Comparison of ENCODE assay signal across 33 cellular contexts in the genomic region with DNA sequence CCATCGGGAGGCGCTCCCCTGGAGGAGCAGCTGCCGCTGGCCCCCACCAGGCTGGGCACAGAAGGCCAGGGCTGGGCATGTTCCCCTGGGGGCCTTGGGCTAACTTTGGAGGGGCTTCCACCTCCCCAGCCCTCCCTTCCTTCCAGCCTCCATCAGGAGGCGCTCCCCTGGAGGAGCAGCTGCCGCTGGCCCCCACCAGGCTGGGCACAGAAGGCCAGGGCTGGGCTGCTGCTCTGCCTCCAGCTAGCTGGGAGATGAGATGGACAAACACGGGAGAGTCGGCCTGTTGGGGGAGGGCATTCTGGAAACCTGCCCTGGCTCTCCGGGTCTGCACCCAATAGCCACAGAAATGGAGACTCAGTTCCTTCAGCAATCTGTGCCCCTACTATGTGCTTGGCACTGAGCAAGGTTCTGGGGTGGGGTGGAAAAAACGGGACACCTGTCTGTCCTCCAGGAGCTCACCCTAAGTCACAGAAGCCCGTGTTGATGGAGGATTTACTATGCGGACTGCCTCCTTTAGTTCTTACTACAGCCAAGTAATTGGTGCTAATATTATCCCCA. TPM values are rescaled to one million over a fixed set of nuclear protein-coding genes. Genes with fewer than 3 reads are reported as not detected.
DNase-seq lines count a peak whose midpoint lies in the region; ATAC-seq, FAIRE-seq and TF ChIP-seq lines count a peak whose summit lies in the region.
"Had no signal": no experiment of that assay in that cellular context is flagged by ENCODE, and none has a peak within 500 bp of the region (broad histone marks: within the 10 kb centered on the region; RNA-seq: fewer than 3 reads in every experiment).

No MANE protein-coding gene starts in this region.

- H3K4me3 Mint-ChIP-seq in IgD-negative memory B cell (peak overlapping the region in 1 of 4 donors; percentile 35), endodermal cell (no peak overlapping the region)
- H3K4me3 Mint-ChIP-seq in natural killer cell treated with Interleukin-12 subunit alpha and Interleukin-12 subunit beta and Interleukin-15 and Interleukin-18, amount 100 ng/mL, for 72 hours: no peak overlapping the region
- no peak overlapping the region for H3K4me3 Mint-ChIP-seq in activated naive CD8-positive, alpha-beta T cell treated with anti-CD3 and anti-CD28 coated beads, Interleukin-2, amount 50 U/mL, for 24 hours
- H3K4me3 Mint-ChIP-seq: activated CD4-positive, alpha-beta memory T cell treated with anti-CD3 and anti-CD28 coated beads, Interleukin-2, amount 10 ng/mL, durations not matched to agents 7 days and 5 days; activated T-helper 17 cell treated with anti-CD3 and anti-CD28 coated beads, Interleukin-2, amount 50 U/mL, for 72 hours had no signal

- intact Hi-C loops in left colon (cut with DNase I, micrococcal nuclease): no loop called here

- POLR2A ChIA-PET in A549 (lab: Yijun Ruan, JAX): no interaction called here

- H3K36me3 ChIP-seq in endodermal cell (ENCODE audit: control insufficient read depth, insufficient read depth, low read length) (no peaks in the 10 kb centered on the region), osteoblast (ENCODE audit: insufficient read depth, low read length) (no peaks in the 10 kb centered on the region)
- H3K36me3 ChIP-seq: brain microvascular endothelial cell, left lung had no signal

- peak overlapping the region in 2 of 3 donors; percentile 3 to 16 for H3K27ac Mint-ChIP-seq in IgD-negative memory B cell
- no peak overlapping the region for H3K27ac Mint-ChIP-seq in endodermal cell
- no peak overlapping the region for H3K27ac Mint-ChIP-seq in natural killer cell treated with Interleukin-12 subunit alpha and Interleukin-12 subunit beta and Interleukin-15 and Interleukin-18, amount 100 ng/mL, for 72 hours
- H3K27ac Mint-ChIP-seq in activated naive CD8-positive, alpha-beta T cell treated with anti-CD3 and anti-CD28 coated beads, Interleukin-2, amount 50 U/mL, for 24 hours: no peak overlapping the region
- H3K27ac Mint-ChIP-seq: activated CD4-positive, alpha-beta memory T cell treated with anti-CD3 and anti-CD28 coated beads, Interleukin-2, amount 10 ng/mL, durations not matched to agents 7 days and 5 days; activated T-helper 17 cell treated with anti-CD3 and anti-CD28 coated beads, Interleukin-2, amount 50 U/mL, for 72 hours had no signal

- TF ChIP-seq POLR2A in A549 (IDR thresholded peaks at IDR 0.05; ENCODE audit: low read length): no peak

- peaks cover 3% of the 10 kb centered on the region for H3K27me3 Mint-ChIP-seq in IgD-negative memory B cell
- H3K27me3 Mint-ChIP-seq in endodermal cell (ENCODE audit: insufficient read depth): no peaks in the 10 kb centered on the region
- H3K27me3 Mint-ChIP-seq in natural killer cell treated with Interleukin-12 subunit alpha and Interleukin-12 subunit beta and Interleukin-15 and Interleukin-18, amount 100 ng/mL, for 72 hours: no peaks in the 10 kb centered on the region
- H3K27me3 Mint-ChIP-seq in activated naive CD8-positive, alpha-beta T cell treated with anti-CD3 and anti-CD28 coated beads, Interleukin-2, amount 50 U/mL, for 24 hours: peaks cover 4% of the 10 kb centered on the region

- H3K36me3 Mint-ChIP-seq in IgD-negative memory B cell: no peaks in the 10 kb centered on the region
- H3K36me3 Mint-ChIP-seq in endodermal cell (ENCODE audit: low read depth): no peaks in the 10 kb centered on the region
- no peaks in the 10 kb centered on the region for H3K36me3 Mint-ChIP-seq in natural killer cell treated with Interleukin-12 subunit alpha and Interleukin-12 subunit beta and Interleukin-15 and Interleukin-18, amount 100 ng/mL, for 72 hours
- H3K36me3 Mint-ChIP-seq in activated naive CD8-positive, alpha-beta T cell treated with anti-CD3 and anti-CD28 coated beads, Interleukin-2, amount 50 U/mL, for 24 hours (ENCODE audit: low read depth): no peaks in the 10 kb centered on the region

- H3K4me3 ChIP-seq in A549 (no peak overlapping the region), endodermal cell (ENCODE audit: low read length) (no peak overlapping the region), osteoblast (ENCODE audit: insufficient read depth, low read length) (no peak overlapping the region)
- H3K4me3 ChIP-seq: left lung, smooth muscle cell, testis had no signal

- ATAC-seq in A549 (peak in 1 of 2 experiments; percentile 7; a peak in 1 of 6 replicates), left colon (no peak)
- no peak for ATAC-seq in natural killer cell treated with Interleukin-12 subunit alpha and Interleukin-12 subunit beta and Interleukin-15 and Interleukin-18, amount 100 ng/mL, for 72 hours
- ATAC-seq in activated naive CD8-positive, alpha-beta T cell treated with anti-CD3 and anti-CD28 coated beads, Interleukin-2, amount 50 U/mL, for 24 hours: no peak
- ATAC-seq: activated T-helper 17 cell treated with anti-CD3 and anti-CD28 coated beads, Interleukin-2, amount 50 U/mL, for 72 hours; left lung; Right ventricle myocardium inferior; stimulated activated naive CD8-positive, alpha-beta T cell treated with anti-CD3 and anti-CD28 coated beads, Interleukin-15, Interleukin-2, amounts not matched to agents 100 U/mL and 50 U/mL, for 24 hours had no signal

- DNase-seq in A549 (ENCODE audit: low read depth in 1 of 2, low spot score in 1 of 2): no peak
- peak; percentile 68 for DNase-seq in endodermal cell
- peak; percentile 58 for DNase-seq in osteoblast (ENCODE audit: insufficient read length, low spot score, missing footprints)
- no peak for DNase-seq in natural killer cell treated with Interleukin-12 subunit alpha and Interleukin-12 subunit beta and Interleukin-15 and Interleukin-18, amount 100 ng/mL, for 72 hours (ENCODE audit: low spot score)
- no peak for DNase-seq in left colon
- no peak for DNase-seq in activated CD4-positive, alpha-beta T cell treated with anti-CD3 and anti-CD28 coated beads for 48 hours
- no peak for DNase-seq in activated naive CD8-positive, alpha-beta T cell treated with anti-CD3 and anti-CD28 coated beads, Interleukin-2, amount 50 U/mL, for 24 hours
- DNase-seq: activated CD4-positive, alpha-beta memory T cell treated with anti-CD3 and anti-CD28 coated beads, Interleukin-2, amount 10 ng/mL, durations not matched to agents 7 days and 5 days; activated CD4-positive, alpha-beta T cell treated with anti-CD3 and anti-CD28 coated beads for 1 hour; activated CD8-positive, alpha-beta memory T cell treated with anti-CD3 and anti-CD28 coated beads, Interleukin-2, amount 50 U/mL, for 4 hours; activated naive CD4-positive, alpha-beta T cell treated with anti-CD3 and anti-CD28 coated beads, Interleukin-2, amount 50 U/mL, for 16 hours; amygdala; brain microvascular endothelial cell; effector CD8-positive, alpha-beta T cell; head of caudate nucleus; Kasumi-1; mesendoderm; NCI-H1436 treated with DMSO at 0.1 percent for 48 hours; NCI-H2081 treated with DMSO at 0.1 percent for 48 hours; NCI-H226; NCI-H526 treated with DMSO at 0.1 percent for 48 hours; stimulated activated CD4-positive, alpha-beta T cell treated with anti-CD3 and anti-CD28 coated beads, Interleukin-1b, Interleukin-23, amount 100 ng/mL, for 48 hours; stimulated activated naive CD8-positive, alpha-beta T cell treated with anti-CD3 and anti-CD28 coated beads, Interleukin-15, Interleukin-2, amounts not matched to agents 100 U/mL and 50 U/mL, for 24 hours; T-helper 2 cell; testis had no signal

- TF ChIP-seq CTCF in A549 (IDR thresholded peaks at IDR 0.05): no peak
- peak; percentile 43 for TF ChIP-seq CTCF in endodermal cell (conservative IDR thresholded peaks at IDR 0.05)
- TF ChIP-seq CTCF in osteoblast (IDR thresholded peaks at IDR 0.05; ENCODE audit: extremely low read depth, low read depth, low read length): no peak

- FAIRE-seq in A549 (lab: Jason Lieb, UNC): no peak
- FAIRE-seq: GM12891, islet of Langerhans, urothelium cell line had no signal

- no peaks in the 10 kb centered on the region for H3K27me3 ChIP-seq in endodermal cell (ENCODE audit: control insufficient read depth, insufficient read depth, low read length, poor library complexity, severe bottlenecking)
- peaks cover 3% of the 10 kb centered on the region for H3K27me3 ChIP-seq in osteoblast (ENCODE audit: insufficient read depth, low read length)
- H3K27me3 ChIP-seq: brain microvascular endothelial cell, testis had no signal

- H3K9me3 Mint-ChIP-seq in IgD-negative memory B cell: no peaks in the 10 kb centered on the region
- no peaks in the 10 kb centered on the region for H3K9me3 Mint-ChIP-seq in endodermal cell
- no peaks in the 10 kb centered on the region for H3K9me3 Mint-ChIP-seq in natural killer cell treated with Interleukin-12 subunit alpha and Interleukin-12 subunit beta and Interleukin-15 and Interleukin-18, amount 100 ng/mL, for 72 hours
- no peaks in the 10 kb centered on the region for H3K9me3 Mint-ChIP-seq in activated naive CD8-positive, alpha-beta T cell treated with anti-CD3 and anti-CD28 coated beads, Interleukin-2, amount 50 U/mL, for 24 hours
- H3K9me3 Mint-ChIP-seq: activated CD4-positive, alpha-beta memory T cell treated with anti-CD3 and anti-CD28 coated beads, Interleukin-2, amount 10 ng/mL, durations not matched to agents 7 days and 5 days; activated T-helper 17 cell treated with anti-CD3 and anti-CD28 coated beads, Interleukin-2, amount 50 U/mL, for 72 hours had no signal

- H3K4me2 ChIP-seq in A549: no peak overlapping the region
- no peak overlapping the region for H3K4me2 ChIP-seq in osteoblast (ENCODE audit: insufficient read depth, low read length)
- H3K4me2 ChIP-seq: smooth muscle cell had no signal

- H3K9ac ChIP-seq in endodermal cell (ENCODE audit: extremely low read depth, low read length, poor library complexity, severe bottlenecking): no peak overlapping the region

- H3K9me3 ChIP-seq in A549 (no peaks in the 10 kb centered on the region), endodermal cell (ENCODE audit: control insufficient read depth, low read length) (no peaks in the 10 kb centered on the region), osteoblast (ENCODE audit: low read depth, low read length) (no peaks in the 10 kb centered on the region)
- H3K9me3 ChIP-seq: left lung, testis had no signal

- 76% methylated on average over 8 of the region's 11 CpGs for WGBS in A549 (ENCODE audit: missing lambda C conversion rate)
- WGBS in endodermal cell (ENCODE audit: insufficient coverage in 1 of 2, insufficient read length in 1 of 2), 2 experiments: 86 to 88% methylated on average over 3 to 11 of the region's 11 CpGs

- H3K4me1 Mint-ChIP-seq in IgD-negative memory B cell (peaks cover 5 to 21% (median 16%) of the 10 kb centered on the region in 3 donors), endodermal cell (peaks cover 5% of the 10 kb centered on the region)
- H3K4me1 Mint-ChIP-seq in natural killer cell treated with Interleukin-12 subunit alpha and Interleukin-12 subunit beta and Interleukin-15 and Interleukin-18, amount 100 ng/mL, for 72 hours (ENCODE audit: low read depth in 2 of 2): peaks cover 0 to 2% of the 10 kb centered on the region in 2 donors
- H3K4me1 Mint-ChIP-seq in activated naive CD8-positive, alpha-beta T cell treated with anti-CD3 and anti-CD28 coated beads, Interleukin-2, amount 50 U/mL, for 24 hours: peaks cover 5% of the 10 kb centered on the region
- H3K4me1 Mint-ChIP-seq: activated T-helper 17 cell treated with anti-CD3 and anti-CD28 coated beads, Interleukin-2, amount 50 U/mL, for 72 hours had no signal

- no peak overlapping the region for H2AFZ ChIP-seq in osteoblast (ENCODE audit: low read length)

- no peaks in the 10 kb centered on the region for H4K20me1 ChIP-seq in osteoblast (ENCODE audit: insufficient read depth, low read length)

- H3K4me1 ChIP-seq in A549 (peaks cover 13% of the 10 kb centered on the region), endodermal cell (ENCODE audit: control insufficient read depth, insufficient read depth, low read length) (peaks cover 2% of the 10 kb centered on the region), osteoblast (ENCODE audit: insufficient read depth, low read length) (peaks cover 6% of the 10 kb centered on the region)

- peak overlapping the region; percentile 3 to 21; a peak in 1 of 6 replicates for H3K27ac ChIP-seq in A549
- no peak overlapping the region for H3K27ac ChIP-seq in endodermal cell (ENCODE audit: low read depth, low read length)
- H3K27ac ChIP-seq in osteoblast (ENCODE audit: low read depth, low read length): no peak overlapping the region
- H3K27ac ChIP-seq: brain microvascular endothelial cell, left lung, testis had no signal

- TF ChIP-seq RAD21 in A549 (conservative IDR thresholded peaks at IDR 0.05 in 1 of 2, IDR thresholded peaks at IDR 0.05 in 1 of 2): no peak

- H3K79me2 ChIP-seq in osteoblast (ENCODE audit: insufficient read depth, low read length): no peaks in the 10 kb centered on the region

- CTCF ChIA-PET in A549 (lab: Yijun Ruan, JAX): interaction anchor here (0.6 to 3.0 kb wide), 6 partner anchors 13 to 106 kb away, joined by 3 to 13 read pairs (median 5); no protein-coding TSS in a partner anchor

- no peak for TF ChIP-seq EP300 in A549 (IDR thresholded peaks at IDR 0.05)

RNA-seq across cellular contexts. Expression of a gene that starts 39.0 kb away (rescaled TPM):
- polyA plus RNA-seq in A549 (2011; rRNA removed) (245 and 296 TPM in 2 replicates), A549 (2017; fragmentation: RNase III; extraction: RNeasy Plus Mini Kit Qiagen cat#74134 plus additional on column Dnase treatment) (165 to 189 TPM (median 166 TPM) in 3 replicates), IgD-negative memory B cell (71.8 TPM)
- 158 and 173 TPM in 2 replicates for polyA plus RNA-seq in A549 (2012; cell fraction: cytosol; rRNA removed)
- 116 and 183 TPM in 2 replicates for polyA plus RNA-seq in A549 (2012; cell fraction: nucleus; rRNA removed)
- polyA minus RNA-seq in A549 (2011; rRNA and poly(A)+ RNA removed): 601 and 684 TPM in 2 replicates
- total RNA-seq in endodermal cell (100 to 1,000 TPM; 122 to 125 TPM), osteoblast (228 and 261 TPM in 2 replicates), left colon (100 to 1,000 TPM in 1 of 2 donors, 10 to 100 TPM in 1; 85.6 to 128 TPM)
- polyA plus RNA-seq in endodermal cell (2013, experiment 1 of 2): 143 TPM
- polyA plus RNA-seq in endodermal cell (2013, experiment 2 of 2): 130 TPM
- 10 to 100 TPM; 68.9 to 69.5 TPM for total RNA-seq in natural killer cell treated with Interleukin-12 subunit alpha and Interleukin-12 subunit beta and Interleukin-15 and Interleukin-18, amount 100 ng/mL, for 72 hours

Comparison
In these comparisons a context has a peak if more than half of its experiments do, and no peak if none do; other contexts are left out.
1. DNase-seq: peak in endodermal cell (single experiment) and osteoblast (single experiment); none in A549 (0 of 2), natural killer cell treated with Interleukin-12 subunit alpha and Interleukin-12 subunit beta and Interleukin-15 and Interleukin-18, amount 100 ng/mL, for 72 hours (single experiment), left colon (0 of 2), activated CD4-positive, alpha-beta T cell treated with anti-CD3 and anti-CD28 coated beads for 48 hours (single experiment) and activated naive CD8-positive, alpha-beta T cell treated with anti-CD3 and anti-CD28 coated beads, Interleukin-2, amount 50 U/mL, for 24 hours (single experiment).
2. H3K27ac ChIP-seq: peak in A549 (2 of 2); none in endodermal cell (single experiment) and osteoblast (single experiment).
3. H3K27ac Mint-ChIP-seq: peak in IgD-negative memory B cell (2 of 3); none in endodermal cell (single experiment), natural killer cell treated with Interleukin-12 subunit alpha and Interleukin-12 subunit beta and Interleukin-15 and Interleukin-18, amount 100 ng/mL, for 72 hours (0 of 2) and activated naive CD8-positive, alpha-beta T cell treated with anti-CD3 and anti-CD28 coated beads, Interleukin-2, amount 50 U/mL, for 24 hours (single experiment).